Comparison of ENCODE assay signal across 34 cellular contexts in the genomic region with DNA sequence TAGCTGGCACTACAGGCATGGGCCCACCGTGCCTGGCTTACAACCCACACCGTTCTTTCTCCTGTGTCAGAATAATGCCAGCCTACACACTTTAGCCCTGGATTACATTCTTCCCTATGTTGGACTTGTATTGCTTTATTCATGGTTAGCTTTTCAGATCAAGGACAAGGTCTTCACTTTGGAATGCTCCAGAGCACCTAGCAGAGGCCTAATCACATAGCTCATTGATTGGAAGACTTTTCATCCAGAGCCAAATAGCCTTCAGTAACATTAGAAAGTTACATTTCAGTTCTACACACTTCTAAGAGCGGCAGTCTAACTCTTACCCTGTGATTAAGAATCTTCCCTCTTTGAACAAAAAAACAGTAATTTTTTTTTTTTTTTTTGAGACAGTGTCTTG.
"Had no signal": no experiment of that assay in that cellular context is flagged by ENCODE, and none has a peak within 500 bp of the region (broad histone marks: within the 10 kb centered on the region; RNA-seq: fewer than 3 reads in every experiment).

No MANE protein-coding gene starts in this region.

- H3K4me2 ChIP-seq: KMS-11 had no signal

- H3K9me3 ChIP-seq: MG63 had no signal

- H3K36me3 ChIP-seq: MG63 had no signal

- H3K27me3 ChIP-seq: MG63 had no signal

- H3K4me3 ChIP-seq: MG63 had no signal

- H3K9ac ChIP-seq: KMS-11 had no signal

- DNase-seq: Karpas-422, Kasumi-1, MG63, MM.1S, MV-4-11, NCI-H1048, NCI-H1092, NCI-H1092 treated with DMSO at 0.1 percent for 48 hours, NCI-H1105, NCI-H1105 treated with DMSO at 0.1 percent for 48 hours, NCI-H1417, NCI-H1417 treated with DMSO at 0.1 percent for 48 hours, NCI-H1436, NCI-H1436 treated with DMSO at 0.1 percent for 48 hours, NCI-H146, NCI-H1694, NCI-H1694 treated with DMSO at 0.1 percent for 48 hours, NCI-H187, NCI-H187 treated with DMSO at 0.1 percent for 48 hours, NCI-H1930, NCI-H2029, NCI-H2029 treated with DMSO at 0.1 percent for 48 hours, NCI-H2081, NCI-H2081 treated with DMSO at 0.1 percent for 48 hours, NCI-H2107, NCI-H2171, NCI-H2171 treated with DMSO at 0.1 percent for 48 hours, NCI-H2227 treated with DMSO at 0.1 percent for 48 hours, NCI-H226, NCI-H345, NCI-H446, NCI-H446 treated with DMSO at 0.1 percent for 48 hours, NCI-H510A had no signal

- H3K27ac ChIP-seq: KMS-11 had no signal
